Comparison of ENCODE assay signal across 8 cellular contexts in the genomic region with DNA sequence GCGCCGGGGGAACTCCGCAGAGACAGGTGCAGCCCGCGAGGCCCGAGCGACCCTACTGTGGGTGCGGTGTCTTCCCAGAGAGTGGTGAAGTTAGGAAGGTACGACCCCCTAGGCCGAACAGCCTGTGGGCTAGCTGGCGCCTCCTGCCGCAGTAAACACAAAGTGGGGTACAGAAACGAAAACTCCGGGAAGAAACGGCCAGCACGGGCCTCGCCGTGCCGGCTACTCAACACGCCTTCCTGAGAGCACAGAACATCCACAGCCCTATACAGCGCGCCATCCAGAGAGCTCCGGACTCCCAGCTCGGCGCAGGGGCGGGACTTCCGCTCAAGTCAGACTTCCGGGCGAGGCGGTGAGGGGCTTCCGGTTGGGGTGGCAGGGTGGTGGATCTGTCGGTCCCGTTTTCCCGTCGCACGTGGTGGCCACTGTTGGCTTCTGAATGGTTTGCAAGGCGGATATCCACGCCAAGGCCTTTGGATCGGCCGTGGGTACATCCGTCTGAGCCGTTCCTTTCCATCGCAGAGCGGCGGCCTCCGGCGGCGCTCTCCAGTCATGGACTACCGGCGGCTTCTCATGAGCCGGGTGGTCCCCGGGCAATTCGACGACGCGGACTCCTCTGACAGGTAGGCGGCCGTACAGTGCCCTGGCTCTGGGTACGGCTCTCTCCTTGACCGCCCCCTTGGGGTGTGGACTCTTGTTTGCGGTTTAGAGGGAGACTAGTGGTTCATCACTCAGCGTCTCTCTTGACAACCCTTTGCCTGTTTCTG.
DNase-seq lines count a peak whose midpoint lies in the region; FAIRE-seq and TF ChIP-seq lines count a peak whose summit lies in the region.

TSS of gene CAGE1 (minus strand) at position 292 of the 767 bp plus-strand sequence. CDS start 2,569 bp downstream, outside the sequence.
TSS of gene RIOK1 (plus strand) at position 358 of the 767 bp plus-strand sequence. CDS start at position 553, 195 bp downstream.

- peaks cover 49% of the 10 kb centered on the region for H3K4me1 Mint-ChIP-seq in nephron progenitor cell
- H3K4me1 Mint-ChIP-seq in stimulated activated naive CD8-positive, alpha-beta T cell treated with anti-CD3 and anti-CD28 coated beads, Interleukin-15, Interleukin-2, amounts not matched to agents 100 ng/mL and 50 ng/mL, for 24 hours (ENCODE audit: low read depth): peaks cover 48% of the 10 kb centered on the region

- H3K27ac Mint-ChIP-seq in nephron progenitor cell: peak within 1 kb of the TSS; percentile 99
- peak within 1 kb of the TSS; percentile 99 for H3K27ac Mint-ChIP-seq in stimulated activated naive CD8-positive, alpha-beta T cell treated with anti-CD3 and anti-CD28 coated beads, Interleukin-15, Interleukin-2, amounts not matched to agents 100 ng/mL and 50 ng/mL, for 24 hours

- TF ChIP-seq CTCF in RWPE1 (conservative IDR thresholded peaks at IDR 0.05; ENCODE audit: low read depth) (0 out of 2 replicates have a peak, but pooled peaks have one; percentile 23), nephron progenitor cell (IDR thresholded peaks at IDR 0.05) (no peak)

- POLR2A ChIA-PET in RWPE1 (lab: Yijun Ruan, JAX; ENCODE audit: low non-redundant PET): interaction anchor here (1.0 kb wide), 2 partner anchors 75 to 77 kb away, joined by 5 to 6 read pairs; no protein-coding TSS in a partner anchor

- FAIRE-seq in H54 (lab: Jason Lieb, UNC): no peak

- peaks cover 22% of the 10 kb centered on the region for H3K36me3 Mint-ChIP-seq in nephron progenitor cell (ENCODE audit: low read depth)
- peaks cover 42% of the 10 kb centered on the region for H3K36me3 Mint-ChIP-seq in stimulated activated naive CD8-positive, alpha-beta T cell treated with anti-CD3 and anti-CD28 coated beads, Interleukin-15, Interleukin-2, amounts not matched to agents 100 ng/mL and 50 ng/mL, for 24 hours (ENCODE audit: low read depth)

- peak; percentile 74 for TF ChIP-seq POLR2A in H54 (IDR thresholded peaks at IDR 0.05; ENCODE audit: low read depth, low read length)

- H3K4me3 Mint-ChIP-seq in nephron progenitor cell: peak within 1 kb of the TSS; percentile 93
- H3K4me3 Mint-ChIP-seq in stimulated activated naive CD8-positive, alpha-beta T cell treated with anti-CD3 and anti-CD28 coated beads, Interleukin-15, Interleukin-2, amounts not matched to agents 100 ng/mL and 50 ng/mL, for 24 hours: peak within 1 kb of the TSS; percentile 97

- CTCF ChIA-PET in RWPE1 (lab: Yijun Ruan, JAX): interaction anchor here (0.6 to 0.7 kb wide), 5 partner anchors 9 to 688 kb away, joined by 3 to 4 read pairs (median 3); no protein-coding TSS in a partner anchor

- peak; percentile 98 for DNase-seq in ELR (ENCODE audit: low read depth)
- DNase-seq in H54 (ENCODE audit: insufficient read length, low spot score): peak; percentile 92
- peak; percentile 93 for DNase-seq in LoVo (ENCODE audit: low spot score)
- peak; percentile 95 for DNase-seq in RWPE1 (ENCODE audit: low spot score)
- peak; percentile 92 for DNase-seq in activated effector memory CD4-positive, alpha-beta T cell treated with Interleukin-2 at 50 U/mL for 16 hours
- DNase-seq in fibroblast of the conjunctiva (ENCODE audit: low read depth): peak; percentile 87
- DNase-seq in nephron progenitor cell: peak; percentile 94

- no peaks in the 10 kb centered on the region for H3K27me3 Mint-ChIP-seq in nephron progenitor cell (ENCODE audit: low read depth, poor library complexity)
- no peaks in the 10 kb centered on the region for H3K27me3 Mint-ChIP-seq in stimulated activated naive CD8-positive, alpha-beta T cell treated with anti-CD3 and anti-CD28 coated beads, Interleukin-15, Interleukin-2, amounts not matched to agents 100 ng/mL and 50 ng/mL, for 24 hours

- H3K9me3 Mint-ChIP-seq in nephron progenitor cell: no peaks in the 10 kb centered on the region
- H3K9me3 Mint-ChIP-seq in stimulated activated naive CD8-positive, alpha-beta T cell treated with anti-CD3 and anti-CD28 coated beads, Interleukin-15, Interleukin-2, amounts not matched to agents 100 ng/mL and 50 ng/mL, for 24 hours: no peaks in the 10 kb centered on the region

- H3K27ac ChIP-seq in RWPE1: peak within 1 kb of the TSS; percentile 94

Comparison
In these comparisons a context has a peak if more than half of its experiments do, and no peak if none do; other contexts are left out.
1. Peak in every context shown above with its lines: DNase-seq and H3K27ac ChIP-seq.